Comparison of ENCODE assay signal across 19 cellular contexts in genomic region chr2:210964141-210964764, GRCh38.
DNase-seq lines count a peak whose midpoint lies in the region; ATAC-seq, FAIRE-seq and TF ChIP-seq lines count a peak whose summit lies in the region.
"Had no signal": no experiment of that assay in that cellular context is flagged by ENCODE, and none has a peak within 500 bp of the region (broad histone marks: within the 10 kb centered on the region; RNA-seq: fewer than 3 reads in every experiment).

No MANE protein-coding gene starts in this region.

- H4K91ac ChIP-seq in trophoblast cell (ENCODE audit: low read depth, low read length), result no peak overlapping the region

- intact Hi-C loops in HepG2 (cut with micrococcal nuclease; ENCODE audit: unreplicated experiment), result loop anchor here (10.0 kb wide), 1 partner anchor 419 kb away; no protein-coding TSS in a partner anchor
- intact Hi-C loops in right lobe of liver (cut with DNase I), result no loop called here

- no peak overlapping the region for H2BK5ac ChIP-seq in trophoblast cell (ENCODE audit: low read depth, low read length, poor library complexity)

- no peak overlapping the region for H3K23ac ChIP-seq in trophoblast cell (ENCODE audit: low read length)

- BruUV-seq in HepG2 (replicated peaks; lab: Mats Ljungman, UMichigan), result no TSS peak

- H4K20me1 ChIP-seq in HepG2 (ENCODE audit: insufficient read depth, low read length), result no peaks in the 10 kb centered on the region

- H3K4me1 ChIP-seq in HepG2 (ENCODE audit: insufficient read depth, low read length) (peaks cover 77% of the 10 kb centered on the region), right lobe of liver (no peaks in the 10 kb centered on the region), trophoblast cell (ENCODE audit: control insufficient read depth in 1 of 2, insufficient read depth in 2 of 2, low read length in 2 of 2) (no peaks in the 10 kb centered on the region)
- H3K4me1 ChIP-seq: A549, Caco-2 had no signal

- POLR2A ChIA-PET in HepG2 (lab: Yijun Ruan, JAX), result no interaction called here

- DNase-seq in HepG2 (ENCODE audit: low spot score) (peak; percentile 72), right lobe of liver (no peak), NCI-H748 treated with DMSO at 0.1 percent for 48 hours (lab: John Stamatoyannopoulos, UW) (peak; percentile 20), trophoblast cell (peak; percentile 19 to 50), NCI-H2029 treated with DMSO at 0.1 percent for 48 hours (lab: John Stamatoyannopoulos, UW) (no peak), WERI-Rb-1 (no peak), A172 (ENCODE audit: low spot score) (no peak)
- DNase-seq: AML-193; Caco-2; CD4-positive, alpha-beta T cell; DMS79 treated with DMSO at 0.1 percent for 48 hours; GF-D8; HCEC 1CT had no signal

- no peak for FAIRE-seq in HepG2 (lab: Jason Lieb, UNC)
- FAIRE-seq: A549, H54, HTR-8/SVneo had no signal

- peak; percentile 71 for ATAC-seq in HepG2
- no peak for ATAC-seq in right lobe of liver
- ATAC-seq: A549, GM23338 had no signal

- no peaks in the 10 kb centered on the region for H3K79me2 ChIP-seq in HepG2 (ENCODE audit: insufficient read depth, low read length)
- no peaks in the 10 kb centered on the region for H3K79me2 ChIP-seq in trophoblast cell (ENCODE audit: control insufficient read depth, insufficient read depth, low read length, poor library complexity)

- no peak overlapping the region for H3K18ac ChIP-seq in trophoblast cell (ENCODE audit: low read length)

- TF ChIP-seq CTCF in HepG2 (CRISPR knock-in tag; IDR thresholded peaks at IDR 0.05) (no peak), right lobe of liver (IDR thresholded peaks at IDR 0.05) (no peak), WERI-Rb-1 (IDR thresholded peaks at IDR 0.05; ENCODE audit: low read depth, low read length) (no peak)

- peak overlapping the region; percentile 55; the same call in 1 of the 2 replicates for H3K4me2 ChIP-seq in HepG2 (ENCODE audit: low read depth, low read length)
- H3K4me2 ChIP-seq in trophoblast cell (ENCODE audit: low read length), result no peak overlapping the region
- H3K4me2 ChIP-seq: A549, GM23338 had no signal

- CTCF ChIA-PET in HepG2 (lab: Yijun Ruan, JAX; ENCODE audit: low intra/inter-chr PET ratio, low total read pairs), result no interaction called here

- no peak for TF ChIP-seq RAD21 in HepG2 (CRISPR knock-in tag; IDR thresholded peaks at IDR 0.05)

- TF ChIP-seq POLR2A in HepG2 (IDR thresholded peaks at IDR 0.05; ENCODE audit: insufficient read depth in 1 of 2, low read depth in 2 of 2, low read length in 2 of 2), result no peak
- TF ChIP-seq POLR2A in right lobe of liver (IDR thresholded peaks at IDR 0.05), result no peak

- H2BK12ac ChIP-seq in trophoblast cell (ENCODE audit: low read length), result no peak overlapping the region

- H3K27me3 ChIP-seq in HepG2 (ENCODE audit: control insufficient read depth in 1 of 2, insufficient read depth in 2 of 2, low read length in 2 of 2) (no peaks in the 10 kb centered on the region), right lobe of liver (no peaks in the 10 kb centered on the region), trophoblast cell (ENCODE audit: insufficient read depth, low read length) (no peaks in the 10 kb centered on the region), WERI-Rb-1 (ENCODE audit: insufficient read depth, low read depth, severe bottlenecking) (no peaks in the 10 kb centered on the region)

- no peak overlapping the region for H4K8ac ChIP-seq in trophoblast cell (ENCODE audit: low read depth, low read length)

- H3K9me3 ChIP-seq in HepG2 (ENCODE audit: low read length) (no peaks in the 10 kb centered on the region), right lobe of liver (no peaks in the 10 kb centered on the region), trophoblast cell (ENCODE audit: insufficient read depth, low read depth, low read length) (no peaks in the 10 kb centered on the region), WERI-Rb-1 (ENCODE audit: severe bottlenecking) (no peaks in the 10 kb centered on the region)
- H3K9me3 ChIP-seq: A549, Caco-2 had no signal

- H2AK5ac ChIP-seq in trophoblast cell (ENCODE audit: low read length), result no peak overlapping the region

- H3K4me3 ChIP-seq in HepG2 (replicated peaks in 1 of 3; ENCODE audit: insufficient read depth in 1 of 3, low read depth in 2 of 3, low read length in 3 of 3), result no peak overlapping the region
- H3K4me3 ChIP-seq in right lobe of liver, result no peak overlapping the region
- no peak overlapping the region for H3K4me3 ChIP-seq in trophoblast cell (ENCODE audit: low read depth, low read length)
- no peak overlapping the region for H3K4me3 ChIP-seq in WERI-Rb-1 (ENCODE audit: low read depth, low read length)
- H3K4me3 ChIP-seq: A549, GM23338 had no signal

- TF ChIP-seq EP300 in HepG2 (IDR thresholded peaks at IDR 0.05; ENCODE audit: low read depth in 2 of 2, low read length in 2 of 2) (0 out of 4 replicates have a peak, but pooled peaks of 1 of the 2 experiments have one; percentile 4), HepG2 (CRISPR knock-in tag; IDR thresholded peaks at IDR 0.05; ENCODE audit: borderline replicate concordance) (no peak)

- no peak overlapping the region for H3K14ac ChIP-seq in trophoblast cell (ENCODE audit: low read length)

- H2AFZ ChIP-seq in HepG2 (ENCODE audit: low read length), result no peak overlapping the region
- H2AFZ ChIP-seq in trophoblast cell (ENCODE audit: insufficient read depth, low read length, poor library complexity), result no peak overlapping the region
- H2AFZ ChIP-seq: GM23338 had no signal

- in situ Hi-C loops in HepG2 (cut with HindIII; ENCODE audit: extremely low pct_ligation_motif_present, low pct_unique_long_range_greater_than_20kb), result no loop called here

- H4K12ac ChIP-seq in trophoblast cell (ENCODE audit: low read depth, low read length), result no peak overlapping the region

- no peaks in the 10 kb centered on the region for H3K79me1 ChIP-seq in trophoblast cell (ENCODE audit: low read length)

- H3K36me3 ChIP-seq in HepG2 (replicated peaks in 1 of 2; ENCODE audit: control insufficient read depth in 1 of 2, insufficient read depth in 2 of 2, low read length in 2 of 2), result no peaks in the 10 kb centered on the region
- H3K36me3 ChIP-seq in right lobe of liver, result no peaks in the 10 kb centered on the region
- no peaks in the 10 kb centered on the region for H3K36me3 ChIP-seq in trophoblast cell (ENCODE audit: control insufficient read depth in 1 of 2, insufficient read depth in 2 of 2, low read length in 2 of 2)
- no peaks in the 10 kb centered on the region for H3K36me3 ChIP-seq in WERI-Rb-1

- H2BK120ac ChIP-seq in trophoblast cell (ENCODE audit: insufficient read depth, low read length, poor library complexity), result no peak overlapping the region

- no peak overlapping the region for H3K4ac ChIP-seq in trophoblast cell (ENCODE audit: low read depth, low read length)

- H3K9ac ChIP-seq in HepG2 (ENCODE audit: insufficient read depth, low read depth, low read length) (no peak overlapping the region), trophoblast cell (ENCODE audit: low read length) (no peak overlapping the region)

- H3K27ac ChIP-seq in HepG2 (ENCODE audit: extremely low read length, insufficient read depth, low read length), result peak overlapping the region; percentile 55
- no peak overlapping the region for H3K27ac ChIP-seq in right lobe of liver
- H3K27ac ChIP-seq in trophoblast cell (ENCODE audit: low read depth, low read length), result no peak overlapping the region
- no peak overlapping the region for H3K27ac ChIP-seq in WERI-Rb-1
- H3K27ac ChIP-seq: A549, C4-2B, HL-60 had no signal

- WGBS in HepG2 (ENCODE audit: low lambda C conversion rate), result 8% methylated on average over 2 of the region's 2 CpGs
- 53% methylated on average over 2 of the region's 2 CpGs for WGBS in right lobe of liver (ENCODE audit: insufficient coverage, low coverage, low lambda C conversion rate, missing lambda C conversion rate)
- no CpG with 5 or more reads among the region's 2 CpGs for whole genome bisulfite sequencing in trophoblast cell (ENCODE audit: extremely low coverage, insufficient coverage, insufficient read length)

TF ChIP-seq in HepG2, 621 proteins besides CTCF, POLR2A, EP300 and RAD21 (continues in another document):
- TF ChIP-seq TCF7L2 (IDR thresholded peaks at IDR 0.05; ENCODE audit: low read depth, low read length) (no peak), SAP130 (CRISPR knock-in tag; IDR thresholded peaks at IDR 0.05; ENCODE audit: low read depth) (0 out of 2 replicates have a peak, but pooled peaks have one; percentile 14), GATA4 (IDR thresholded peaks at IDR 0.05; ENCODE audit: borderline replicate concordance, low read depth) (no peak), ZNF747 (CRISPR knock-in tag; IDR thresholded peaks at IDR 0.05; ENCODE audit: borderline replicate concordance) (no peak), DNMT3B (CRISPR knock-in tag; conservative IDR thresholded peaks at IDR 0.05) (no peak), RFX3 (CRISPR knock-in tag; IDR thresholded peaks at IDR 0.05) (no peak), RARG (CRISPR knock-in tag; IDR thresholded peaks at IDR 0.05; ENCODE audit: low read depth) (no peak), PRDM15 (CRISPR knock-in tag; IDR thresholded peaks at IDR 0.05) (no peak), CREM (IDR thresholded peaks at IDR 0.05) (peak; percentile 29; the same call in 1 of the 2 replicates), CREM (CRISPR knock-in tag; IDR thresholded peaks at IDR 0.05) (no peak), PHB2 (IDR thresholded peaks at IDR 0.05; ENCODE audit: partially characterized antibody) (no peak)

Comparison
In these comparisons a context has a peak if more than half of its experiments do, and no peak if none do; other contexts are left out.
1. DNase-seq: peak in HepG2 (single experiment), NCI-H748 treated with DMSO at 0.1 percent for 48 hours (single experiment) and trophoblast cell (2 of 2); none in right lobe of liver (0 of 3), NCI-H2029 treated with DMSO at 0.1 percent for 48 hours (single experiment), WERI-Rb-1 (single experiment) and A172 (single experiment).